Comparison of ENCODE assay signal across 12 cellular contexts in the genomic region with DNA sequence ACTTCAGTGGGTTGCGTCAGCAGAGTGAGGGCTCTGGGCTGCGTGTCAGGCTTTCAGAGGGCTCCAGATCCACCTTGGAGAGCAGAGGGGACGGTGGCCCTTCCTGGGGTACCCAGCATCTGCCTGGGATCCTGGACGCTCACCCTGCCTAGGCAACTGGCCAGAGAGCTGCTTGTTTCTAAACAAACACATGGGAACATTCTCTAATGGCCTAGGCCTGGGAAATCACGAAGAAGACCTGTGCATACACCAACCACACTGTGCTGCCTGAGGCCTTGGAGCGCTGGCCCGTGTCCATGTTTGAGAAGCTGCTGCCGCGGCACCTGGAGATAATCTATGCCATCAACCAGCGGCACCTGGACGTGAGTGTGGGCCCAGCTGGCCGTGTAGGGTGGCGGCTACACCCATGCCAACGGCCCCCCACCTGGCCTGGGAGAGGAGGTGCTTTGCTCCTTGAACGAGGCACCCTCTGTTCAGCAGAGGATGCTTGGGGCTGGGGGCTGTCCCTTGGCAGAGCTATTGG. TPM values are rescaled to one million over a fixed set of nuclear protein-coding genes. Genes with fewer than 3 reads are reported as not detected.
DNase-seq lines count a peak whose midpoint lies in the region; ATAC-seq and TF ChIP-seq lines count a peak whose summit lies in the region.
"Had no signal": no experiment of that assay in that cellular context is flagged by ENCODE, and none has a peak within 500 bp of the region (broad histone marks: within the 10 kb centered on the region; RNA-seq: fewer than 3 reads in every experiment).

No MANE protein-coding gene starts in this region.

- H3K36me3 ChIP-seq in gastroesophageal sphincter (peaks cover 0 to 100% of the 10 kb centered on the region in 2 donors), prostate gland (peaks cover 9 to 19% of the 10 kb centered on the region in 2 donors), mesenchymal stem cell (ENCODE audit: control insufficient read depth in 1 of 2, insufficient read depth in 2 of 2, low read depth in 1 of 2, low read length in 2 of 2) (peaks cover 97 to 99% of the 10 kb centered on the region in 2 experiments)

- H3K27me3 ChIP-seq in gastroesophageal sphincter (no peaks in the 10 kb centered on the region), prostate gland (replicated peaks; ENCODE audit: insufficient read depth) (no peaks in the 10 kb centered on the region), mesenchymal stem cell (ENCODE audit: control insufficient read depth in 1 of 2, insufficient read depth in 1 of 2, low read length in 2 of 2) (no peaks in the 10 kb centered on the region)

- peaks cover 48% of the 10 kb centered on the region for H3K79me1 ChIP-seq in mesenchymal stem cell (replicated peaks; ENCODE audit: low read length, poor library complexity, severe bottlenecking)

- TF ChIP-seq CTCF in gastroesophageal sphincter (IDR thresholded peaks at IDR 0.05) (no peak), prostate gland (IDR thresholded peaks at IDR 0.05) (no peak)

- H2AK5ac ChIP-seq in mesenchymal stem cell (ENCODE audit: low read length, severe bottlenecking): no peak overlapping the region

- H3K27me3 Mint-ChIP-seq in activated CD4-positive, alpha-beta T cell treated with anti-CD3 and anti-CD28 coated beads, Interleukin-2, amount 10 ng/mL, durations not matched to agents 7 days and 5 days: no peaks in the 10 kb centered on the region
- H3K27me3 Mint-ChIP-seq: activated naive CD8-positive, alpha-beta T cell treated with anti-CD3 and anti-CD28 coated beads for 36 hours had no signal

- 90 to 100% methylated on average over 1 to 2 of the region's 15 CpGs for WGBS in gastroesophageal sphincter (ENCODE audit: low coverage in 1 of 2), 2 donors
- 34% methylated on average over 15 of the region's 15 CpGs for WGBS in prostate gland
- 95% methylated on average over 15 of the region's 15 CpGs for WGBS in mesenchymal stem cell

- no peak overlapping the region for H2BK120ac ChIP-seq in mesenchymal stem cell (ENCODE audit: low read depth, low read length)

- H3K9me3 Mint-ChIP-seq in activated CD4-positive, alpha-beta T cell treated with anti-CD3 and anti-CD28 coated beads, Interleukin-2, amount 10 ng/mL, durations not matched to agents 7 days and 5 days: no peaks in the 10 kb centered on the region
- H3K9me3 Mint-ChIP-seq: activated naive CD8-positive, alpha-beta T cell treated with anti-CD3 and anti-CD28 coated beads for 36 hours had no signal

- no peak for TF ChIP-seq EP300 in gastroesophageal sphincter (IDR thresholded peaks at IDR 0.05)

- H4K91ac ChIP-seq in mesenchymal stem cell (ENCODE audit: low read length): no peak overlapping the region

- H3K4me3 ChIP-seq in gastroesophageal sphincter (no peak overlapping the region), prostate gland (no peak overlapping the region), mesenchymal stem cell (ENCODE audit: insufficient read depth in 1 of 2, low read depth in 1 of 2, low read length in 2 of 2) (no peak overlapping the region)

- H3K14ac ChIP-seq in mesenchymal stem cell (ENCODE audit: low read length in 2 of 2): no peak overlapping the region

- no peak overlapping the region for H2BK12ac ChIP-seq in mesenchymal stem cell (ENCODE audit: low read length in 2 of 2)

- no peak overlapping the region for H2AFZ ChIP-seq in mesenchymal stem cell (ENCODE audit: low read depth, low read length)

- no peak overlapping the region for H4K8ac ChIP-seq in mesenchymal stem cell (ENCODE audit: low read length)

- intact Hi-C loops in prostate gland (cut with DNase I): no loop called here

- peak overlapping the region; percentile 25 to 83 (median 78) for H3K27ac ChIP-seq in gastroesophageal sphincter
- peak overlapping the region; percentile 73 to 80 for H3K27ac ChIP-seq in prostate gland
- no peak overlapping the region for H3K27ac ChIP-seq in mesenchymal stem cell (ENCODE audit: low read length, poor library complexity, severe bottlenecking)

- H3K4me1 Mint-ChIP-seq in activated CD4-positive, alpha-beta T cell treated with anti-CD3 and anti-CD28 coated beads, Interleukin-2, amount 10 ng/mL, durations not matched to agents 7 days and 5 days: peaks cover 9% of the 10 kb centered on the region
- H3K4me1 Mint-ChIP-seq: activated naive CD8-positive, alpha-beta T cell treated with anti-CD3 and anti-CD28 coated beads for 36 hours had no signal

- H3K4me2 ChIP-seq in mesenchymal stem cell (ENCODE audit: low read length, poor library complexity, severe bottlenecking): no peak overlapping the region

- H3K4me3 Mint-ChIP-seq in activated CD4-positive, alpha-beta T cell treated with anti-CD3 and anti-CD28 coated beads, Interleukin-2, amount 10 ng/mL, durations not matched to agents 7 days and 5 days: no peak overlapping the region
- H3K4me3 Mint-ChIP-seq: activated naive CD8-positive, alpha-beta T cell treated with anti-CD3 and anti-CD28 coated beads for 36 hours had no signal

- no peak overlapping the region for H3K27ac Mint-ChIP-seq in activated CD4-positive, alpha-beta T cell treated with anti-CD3 and anti-CD28 coated beads, Interleukin-2, amount 10 ng/mL, durations not matched to agents 7 days and 5 days
- H3K27ac Mint-ChIP-seq: activated naive CD8-positive, alpha-beta T cell treated with anti-CD3 and anti-CD28 coated beads for 36 hours had no signal

- no peak overlapping the region for H3K23ac ChIP-seq in mesenchymal stem cell (ENCODE audit: low read length in 2 of 2)

- no peak for ATAC-seq in gastroesophageal sphincter
- no peak for ATAC-seq in GM19324 (IDR thresholded peaks at IDR 0.05; ENCODE audit: low FRiP score, unreplicated experiment)

- H3K36me3 Mint-ChIP-seq in activated CD4-positive, alpha-beta T cell treated with anti-CD3 and anti-CD28 coated beads, Interleukin-2, amount 10 ng/mL, durations not matched to agents 7 days and 5 days (ENCODE audit: low read depth): peaks cover 4% of the 10 kb centered on the region

- DNase-seq in G401 (ENCODE audit: low spot score) (peak; percentile 69), NCI-H345 treated with DMSO at 0.1 percent for 48 hours (lab: John Stamatoyannopoulos, UW; ENCODE audit: unreplicated experiment) (peak; percentile 52), prostate gland (ENCODE audit: low spot score) (peak; percentile 98), mesenchymal stem cell (no peak), NCI-H446 treated with DMSO at 0.1 percent for 48 hours (lab: John Stamatoyannopoulos, UW) (no peak)
- DNase-seq in activated CD4-positive, alpha-beta T cell treated with anti-CD3 and anti-CD28 coated beads, Interleukin-2, amount 10 ng/mL, durations not matched to agents 7 days and 5 days: no peak
- DNase-seq: activated CD4-positive, alpha-beta T cell treated with anti-CD3 and anti-CD28 coated beads for 1 hour; activated naive CD8-positive, alpha-beta T cell treated with anti-CD3 and anti-CD28 coated beads for 36 hours; occipital lobe; SIG-M5 had no signal

- no peak overlapping the region for H3K9ac ChIP-seq in mesenchymal stem cell (ENCODE audit: low read length)

- in situ Hi-C loops in G401 (cut with HindIII; ENCODE audit: low sequenced_read_pairs): no loop called here

- no peak overlapping the region for H2BK15ac ChIP-seq in mesenchymal stem cell (ENCODE audit: low read depth, poor library complexity, severe bottlenecking)

- H3K9me3 ChIP-seq in gastroesophageal sphincter (no peaks in the 10 kb centered on the region), prostate gland (no peaks in the 10 kb centered on the region), mesenchymal stem cell (ENCODE audit: control insufficient read depth, low read length) (no peaks in the 10 kb centered on the region)

- H3K4ac ChIP-seq in mesenchymal stem cell (ENCODE audit: low read depth in 1 of 2, low read length in 2 of 2): no peak overlapping the region

- TF ChIP-seq POLR2A in gastroesophageal sphincter (IDR thresholded peaks at IDR 0.05) (no peak), prostate gland (IDR thresholded peaks at IDR 0.05) (no peak)

- H3K4me1 ChIP-seq in gastroesophageal sphincter (peaks cover 0 to 38% (median 0%) of the 10 kb centered on the region in 3 donors), prostate gland (replicated peaks) (peaks cover 17% of the 10 kb centered on the region), mesenchymal stem cell (ENCODE audit: control insufficient read depth, insufficient read depth, low read depth, low read length) (peaks cover 37% of the 10 kb centered on the region)

- H3K18ac ChIP-seq in mesenchymal stem cell (ENCODE audit: low read depth in 1 of 2, low read length in 2 of 2): no peak overlapping the region

- POLR2A ChIA-PET in activated CD4-positive, alpha-beta T cell treated with anti-CD3 and anti-CD28 coated beads, Interleukin-2, amount 10 ng/mL, durations not matched to agents 7 days and 5 days (lab: Charles Lee): no interaction called here

- CTCF ChIA-PET in activated CD4-positive, alpha-beta T cell treated with anti-CD3 and anti-CD28 coated beads, Interleukin-2, amount 10 ng/mL, durations not matched to agents 7 days and 5 days (lab: Charles Lee): interaction anchor here (2.9 kb wide), 1 partner anchor 28 kb away, joined by 8 read pairs; no protein-coding TSS in a partner anchor

- no peak overlapping the region for H2BK5ac ChIP-seq in mesenchymal stem cell (ENCODE audit: low read depth, low read length, poor library complexity, severe bottlenecking)

RNA-seq across cellular contexts. Expression of a gene that starts 32.2 kb away (rescaled TPM):
- 48.4 and 63.3 TPM in 2 replicates for total RNA-seq in G401 (2014; rRNA removed; shearing (Covaris generic))
- 100 to 1,000 TPM; 131 to 663 (median 337) TPM for total RNA-seq in gastroesophageal sphincter
- 100 to 1,000 TPM; 231 to 261 TPM for total RNA-seq in prostate gland
- polyA plus RNA-seq in mesenchymal stem cell (2013, experiment 1 of 2): 50.3 TPM
- 48.3 TPM for polyA plus RNA-seq in mesenchymal stem cell (2013, experiment 2 of 2)
- 10 to 100 TPM; 28.7 to 30.2 TPM for total RNA-seq in activated CD4-positive, alpha-beta T cell treated with anti-CD3 and anti-CD28 coated beads, Interleukin-2, amount 10 ng/mL, durations not matched to agents 7 days and 5 days

Comparison
In these comparisons a context has a peak if more than half of its experiments do, and no peak if none do; other contexts are left out.
1. DNase-seq: peak in G401 (single experiment), NCI-H345 treated with DMSO at 0.1 percent for 48 hours (single experiment) and prostate gland (single experiment); none in mesenchymal stem cell (single experiment), activated CD4-positive, alpha-beta T cell treated with anti-CD3 and anti-CD28 coated beads, Interleukin-2, amount 10 ng/mL, durations not matched to agents 7 days and 5 days (single experiment) and NCI-H446 treated with DMSO at 0.1 percent for 48 hours (single experiment).